ENCODE assay signal across 8 cellular contexts in genomic region chr6:124962617-124963415, GRCh38. TPM values are rescaled to one million over a fixed set of nuclear protein-coding genes. Genes with fewer than 3 reads are reported as not detected.
DNase-seq lines count a peak whose midpoint lies in the region; TF ChIP-seq lines count a peak whose summit lies in the region.

No MANE protein-coding gene starts in this region.

- 0 to 3% (median 1%) methylated on average over 24 to 67 of the region's 67 CpGs for WGBS in ovary, 3 donors

- H3K9me3 Mint-ChIP-seq in T-helper 1 cell treated with Interleukin-12 subunit alpha and Interleukin-12 subunit beta and Interleukin-4 antibody, amounts not matched to agents 30 μg/mL and 1 μg/mL, for 36 hours: no peaks in the 10 kb centered on the region

- DNase-seq in T-helper 1 cell (no peak), KBM-7 (peak; percentile 66), right atrium auricular region (ENCODE audit: low spot score) (no peak), ovary (peak; percentile 47 to 72 (median 64)), GDM1 (lab: John Stamatoyannopoulos, UW) (no peak), COR-L47 (lab: John Stamatoyannopoulos, UW) (no peak)

- H3K27ac Mint-ChIP-seq in T-helper 1 cell treated with Interleukin-12 subunit alpha and Interleukin-12 subunit beta and Interleukin-4 antibody, amounts not matched to agents 30 μg/mL and 1 μg/mL, for 36 hours: no peak overlapping the region

- peak overlapping the region; percentile 78 for H3K4me3 Mint-ChIP-seq in T-helper 1 cell treated with Interleukin-12 subunit alpha and Interleukin-12 subunit beta and Interleukin-4 antibody, amounts not matched to agents 30 μg/mL and 1 μg/mL, for 36 hours

- TF ChIP-seq EP300 in ovary (IDR thresholded peaks at IDR 0.05): no peak

- peaks cover 67% of the 10 kb centered on the region for H3K27me3 Mint-ChIP-seq in T-helper 1 cell treated with Interleukin-12 subunit alpha and Interleukin-12 subunit beta and Interleukin-4 antibody, amounts not matched to agents 30 μg/mL and 1 μg/mL, for 36 hours (ENCODE audit: low read depth)

- TF ChIP-seq CTCF in right atrium auricular region (IDR thresholded peaks at IDR 0.05) (peak in 1 of 2 donors; percentile 56), ovary (IDR thresholded peaks at IDR 0.05) (no peak)

- no peaks in the 10 kb centered on the region for H3K27me3 ChIP-seq in right atrium auricular region
- H3K27me3 ChIP-seq in ovary: no peaks in the 10 kb centered on the region

- TF ChIP-seq POLR2A in ovary (IDR thresholded peaks at IDR 0.05): no peak

- H3K4me3 ChIP-seq in right atrium auricular region (peak overlapping the region; percentile 71), ovary (peak overlapping the region; percentile 47)

- H3K27ac ChIP-seq in angular gyrus (ENCODE audit: low read depth, low read length) (peak overlapping the region; percentile 68), right atrium auricular region (peak overlapping the region; percentile 88 to 90), ovary (peak overlapping the region; percentile 98 to 99)

- peaks cover 0 to 35% of the 10 kb centered on the region in 2 donors for H3K4me1 ChIP-seq in right atrium auricular region
- peaks cover 4% of the 10 kb centered on the region for H3K4me1 ChIP-seq in ovary (ENCODE audit: insufficient read depth)

- in situ Hi-C loops in KBM-7 (cut with MboI; ENCODE audit: low pct_unique_long_range_greater_than_20kb, low sequenced_read_pairs): no loop called here

- H3K36me3 Mint-ChIP-seq in T-helper 1 cell treated with Interleukin-12 subunit alpha and Interleukin-12 subunit beta and Interleukin-4 antibody, amounts not matched to agents 30 μg/mL and 1 μg/mL, for 36 hours (ENCODE audit: low read depth): peaks cover 1% of the 10 kb centered on the region

- H3K9me3 ChIP-seq in right atrium auricular region (no peaks in the 10 kb centered on the region), ovary (no peaks in the 10 kb centered on the region)

- intact Hi-C loops in ovary (cut with DNase I): loop anchor here in 2 of 4 donors (10.0 kb wide), 1 partner anchor 132 kb away; no protein-coding TSS in a partner anchor

- H3K4me1 Mint-ChIP-seq in T-helper 1 cell treated with Interleukin-12 subunit alpha and Interleukin-12 subunit beta and Interleukin-4 antibody, amounts not matched to agents 30 μg/mL and 1 μg/mL, for 36 hours (ENCODE audit: low read depth): peaks cover 15% of the 10 kb centered on the region

- H3K36me3 ChIP-seq in right atrium auricular region (no peaks in the 10 kb centered on the region), ovary (no peaks in the 10 kb centered on the region)

RNA-seq across cellular contexts. Expression of gene RNF217, which starts 0.6 kb away (rescaled TPM):
- 10 to 100 TPM; 12.7 to 14.1 TPM for total RNA-seq in right atrium auricular region
- total RNA-seq in ovary: 10 to 100 TPM; 26.0 to 40.4 (median 35.8) TPM
- 10 to 100 TPM in 1 of 2 donors, 1 to 10 TPM in 1; 5.8 to 11.4 TPM for polyA plus RNA-seq in ovary

Comparison
In these comparisons a context has a peak if more than half of its experiments do, and no peak if none do; other contexts are left out.
1. DNase-seq: peak in KBM-7 (single experiment) and ovary (5 of 5); none in T-helper 1 cell (0 of 5), right atrium auricular region (single experiment), GDM1 (single experiment) and COR-L47 (single experiment).
2. Peak in every context shown above with its lines, with median percentiles within 50 percentile points of each other: H3K27ac ChIP-seq.